24 cellular contexts compared by ENCODE assay signal in genomic region chr2:238567996-238568395, GRCh38.
"Had no signal": no experiment of that assay in that cellular context is flagged by ENCODE, and none has a peak within 500 bp of the region (broad histone marks: within the 10 kb centered on the region; RNA-seq: fewer than 3 reads in every experiment).

No MANE protein-coding gene starts in this region.

- ATAC-seq: heart right ventricle; natural killer cell; pancreas; psoas muscle; right lobe of liver; stimulated activated naive B cell treated with anti-CD40 and anti-IgM and Interleukin-4, amounts not matched to agents 10 μg/mL and 1 μg/mL and 100 μg/mL, for 72 hours; stimulated activated naive CD8-positive, alpha-beta T cell treated with anti-CD3 and anti-CD28 coated beads, Interleukin-15, Interleukin-2, amounts not matched to agents 100 U/mL and 50 U/mL, for 24 hours had no signal

- H3K9me3 ChIP-seq: heart right ventricle, left ventricle myocardium inferior, pancreas, psoas muscle, right lobe of liver, stomach, thoracic aorta, tibial artery, uterus had no signal

- DNase-seq: heart right ventricle; islet precursor cell; left ventricle myocardium inferior; mesendoderm; naive B cell; natural killer cell; nephron progenitor cell; pancreas; psoas muscle; stimulated activated CD4-positive, alpha-beta T cell treated with anti-CD3 and anti-CD28 coated beads, Interleukin-12 subunit alpha, Interleukin-12 subunit beta, amount 100 ng/mL, for 4 hours; stimulated activated CD4-positive, alpha-beta T cell treated with anti-CD3 and anti-CD28 coated beads, Interleukin-15, amount 100 ng/mL, for 24 hours; stimulated activated CD4-positive, alpha-beta T cell treated with anti-CD3 and anti-CD28 coated beads, Interleukin-2, amount 100 ng/mL, for 24 hours; stimulated activated CD4-positive, alpha-beta T cell treated with anti-CD3 and anti-CD28 coated beads, Interleukin-4, amount 100 ng/mL, for 1 hour; stimulated activated naive B cell treated with anti-CD40 and anti-IgM and Interleukin-4, amounts not matched to agents 10 μg/mL and 1 μg/mL and 100 μg/mL, for 72 hours; stimulated activated naive CD8-positive, alpha-beta T cell treated with anti-CD3 and anti-CD28 coated beads, Interleukin-15, Interleukin-2, amounts not matched to agents 100 U/mL and 50 U/mL, for 24 hours; stomach; trophoblast cell; uterus had no signal

- H3K4me1 ChIP-seq: left ventricle myocardium inferior, pancreas, psoas muscle, right lobe of liver, stomach, tibial artery, uterus had no signal

- H3K36me3 ChIP-seq: heart right ventricle, left ventricle myocardium inferior, pancreas, right lobe of liver, stomach, thoracic aorta, tibial artery, uterus had no signal

- H3K4me3 ChIP-seq: heart right ventricle, hepatocyte, left ventricle myocardium inferior, lung, pancreas, psoas muscle, right lobe of liver, smooth muscle cell, stomach, thoracic aorta, tibial artery, uterus had no signal

- H3K27me3 ChIP-seq: hepatocyte, pancreas, right lobe of liver, uterus had no signal

- H3K27ac ChIP-seq: heart right ventricle, hepatocyte, left ventricle myocardium inferior, pancreas, psoas muscle, right lobe of liver, stomach, thoracic aorta, tibial artery, uterus had no signal
